ENCODE assay signal across 13 cellular contexts in the genomic region with DNA sequence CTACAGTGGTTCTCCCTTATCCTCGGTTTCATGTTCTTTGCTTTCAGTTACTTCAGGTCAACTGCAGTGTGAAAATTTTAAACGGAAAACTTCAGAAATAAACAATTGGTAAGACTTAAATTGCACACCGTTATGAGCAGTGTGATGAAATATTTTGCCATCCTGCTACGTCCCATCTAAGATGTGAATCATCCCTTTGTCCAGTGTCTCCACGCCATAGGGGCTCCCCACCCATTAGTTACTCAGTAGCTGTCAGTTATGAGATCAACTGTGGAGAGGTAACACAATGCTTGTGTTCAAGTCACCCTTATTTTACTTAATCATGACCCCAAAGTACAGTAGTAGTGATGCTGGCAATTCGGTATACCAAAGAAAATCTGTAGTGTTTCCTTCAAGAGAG. TPM values are rescaled to one million over a fixed set of nuclear protein-coding genes. Genes with fewer than 3 reads are reported as not detected.
A peak's percentile ranks its signal among the peaks of the same experiment; 100 is the strongest.
DNase-seq lines count a peak whose midpoint lies in the region; ATAC-seq, FAIRE-seq and TF ChIP-seq lines count a peak whose summit lies in the region.
"Had no signal": no experiment of that assay in that cellular context is flagged by ENCODE, and none has a peak within 500 bp of the region (broad histone marks: within the 10 kb centered on the region; RNA-seq: fewer than 3 reads in every experiment).

No MANE protein-coding gene starts in this region.

- POLR2A ChIA-PET in Panc1 (lab: Charles Lee) = no interaction called here

- H3K4me1 ChIP-seq in Panc1 (ENCODE audit: control insufficient read depth, insufficient read depth, low read length) = no peaks in the 10 kb centered on the region; the same call in 1 of the 2 replicates
- peaks cover 18% of the 10 kb centered on the region for H3K4me1 ChIP-seq in osteoblast (ENCODE audit: insufficient read depth, low read length)

- intact Hi-C loops in Panc1 (cut with micrococcal nuclease; ENCODE audit: unreplicated experiment) = loop anchor here (5.0 kb wide), 2 partner anchors 37 to 52 kb away; no protein-coding TSS in a partner anchor

- in situ Hi-C loops in Panc1 (cut with HindIII; ENCODE audit: low pct_unique_long_range_greater_than_20kb, low sequenced_read_pairs) = no loop called here

- H3K79me2 ChIP-seq in osteoblast (ENCODE audit: insufficient read depth, low read length) = peaks cover 75% of the 10 kb centered on the region

- H3K4me2 ChIP-seq in osteoblast (ENCODE audit: insufficient read depth, low read length) = peak overlapping the region; percentile 55
- H3K4me2 ChIP-seq: KMS-11 had no signal

- H3K36me3 ChIP-seq in Panc1 (ENCODE audit: control insufficient read depth, insufficient read depth, low read length) (no peaks in the 10 kb centered on the region; the same call in 1 of the 2 replicates), osteoblast (ENCODE audit: insufficient read depth, low read length) (peaks cover 8% of the 10 kb centered on the region)

- H3K27ac ChIP-seq in Panc1 (ENCODE audit: low read length) (no peak overlapping the region; the same call in 1 of the 2 replicates), osteoblast (ENCODE audit: low read depth, low read length) (peak overlapping the region; percentile 13)
- H3K27ac ChIP-seq: KMS-11, sigmoid colon had no signal

- no TSS peak for BruUV-seq in Panc1 (replicated peaks; lab: Mats Ljungman, UMichigan)

- CTCF ChIA-PET in Panc1 (lab: Charles Lee) = no interaction called here

- H3K9me3 ChIP-seq in Panc1 (ENCODE audit: control insufficient read depth, insufficient read depth, low read depth, low read length) = no peaks in the 10 kb centered on the region
- no peaks in the 10 kb centered on the region for H3K9me3 ChIP-seq in osteoblast (ENCODE audit: low read depth, low read length)
- H3K9me3 ChIP-seq: sigmoid colon had no signal

- H3K27me3 ChIP-seq in Panc1 (ENCODE audit: control insufficient read depth, insufficient read depth, low read length) (no peaks in the 10 kb centered on the region), osteoblast (ENCODE audit: insufficient read depth, low read length) (no peaks in the 10 kb centered on the region)
- H3K27me3 ChIP-seq: sigmoid colon had no signal

- H3K4me3 ChIP-seq in Panc1 (ENCODE audit: low read depth in 2 of 2, low read length in 2 of 2) (no peak overlapping the region), osteoblast (ENCODE audit: insufficient read depth, low read length) (no peak overlapping the region)
- H3K4me3 ChIP-seq: sigmoid colon had no signal

- ATAC-seq in Panc1 = no peak
- ATAC-seq: activated CD4-positive, alpha-beta T cell treated with anti-CD3 and anti-CD28 coated beads for 36 hours had no signal

- no peak for FAIRE-seq in frontal cortex (lab: Jason Lieb, UNC)

- TF ChIP-seq CTCF in Panc1 (IDR thresholded peaks at IDR 0.05) (no peak), osteoblast (IDR thresholded peaks at IDR 0.05; ENCODE audit: extremely low read depth, low read depth, low read length) (no peak)

- peak; percentile 56 for DNase-seq in GM04504 (ENCODE audit: low read depth)
- DNase-seq in Panc1 (ENCODE audit: low read depth, low spot score) = peak; percentile 10
- DNase-seq in dermis blood vessel endothelial cell = peak; percentile 50
- DNase-seq in osteoblast (ENCODE audit: insufficient read length, low spot score, missing footprints) = no peak
- no peak for DNase-seq in activated CD8-positive, alpha-beta memory T cell treated with anti-CD3 and anti-CD28 coated beads for 24 hours
- DNase-seq in hypothalamus (lab: John Stamatoyannopoulos, UW) = no peak
- no peak for DNase-seq in stimulated activated CD4-positive, alpha-beta T cell treated with anti-CD3 and anti-CD28 coated beads, Interleukin-15, amount 100 ng/mL, for 24 hours
- DNase-seq in frontal cortex (ENCODE audit: low spot score in 2 of 2) = no peak
- DNase-seq: activated CD4-positive, alpha-beta T cell treated with anti-CD3 and anti-CD28 coated beads for 36 hours; CD4-positive, alpha-beta memory T cell; immature natural killer cell; sigmoid colon had no signal

- peaks cover 19% of the 10 kb centered on the region for H4K20me1 ChIP-seq in osteoblast (ENCODE audit: insufficient read depth, low read length)

- no peak overlapping the region for H2AFZ ChIP-seq in osteoblast (ENCODE audit: low read length)

RNA-seq across cellular contexts. Expression of a gene that starts 47.4 kb away (rescaled TPM):
- total RNA-seq in Panc1 (2021; ENCODE audit: unreplicated experiment) (79.1 TPM), dermis blood vessel endothelial cell (122 and 184 TPM in 2 replicates), osteoblast (74.3 and 86.9 TPM in 2 replicates), frontal cortex (40.8 TPM)
- polyA plus RNA-seq in Panc1 (2012; ENCODE audit: insufficient read length) = 26.0 TPM
- total RNA-seq: CD4-positive, alpha-beta memory T cell had no signal
- polyA plus RNA-seq: CD4-positive, alpha-beta memory T cell; immature natural killer cell had no signal

Comparison
In these comparisons a context has a peak if more than half of its experiments do, and no peak if none do; other contexts are left out.
1. DNase-seq: peak in GM04504 (single experiment), Panc1 (single experiment) and dermis blood vessel endothelial cell (single experiment); none in osteoblast (single experiment), activated CD8-positive, alpha-beta memory T cell treated with anti-CD3 and anti-CD28 coated beads for 24 hours (single experiment), hypothalamus (0 of 51), stimulated activated CD4-positive, alpha-beta T cell treated with anti-CD3 and anti-CD28 coated beads, Interleukin-15, amount 100 ng/mL, for 24 hours (single experiment) and frontal cortex (0 of 2).